8 cellular contexts compared by ENCODE assay signal in the genomic region with DNA sequence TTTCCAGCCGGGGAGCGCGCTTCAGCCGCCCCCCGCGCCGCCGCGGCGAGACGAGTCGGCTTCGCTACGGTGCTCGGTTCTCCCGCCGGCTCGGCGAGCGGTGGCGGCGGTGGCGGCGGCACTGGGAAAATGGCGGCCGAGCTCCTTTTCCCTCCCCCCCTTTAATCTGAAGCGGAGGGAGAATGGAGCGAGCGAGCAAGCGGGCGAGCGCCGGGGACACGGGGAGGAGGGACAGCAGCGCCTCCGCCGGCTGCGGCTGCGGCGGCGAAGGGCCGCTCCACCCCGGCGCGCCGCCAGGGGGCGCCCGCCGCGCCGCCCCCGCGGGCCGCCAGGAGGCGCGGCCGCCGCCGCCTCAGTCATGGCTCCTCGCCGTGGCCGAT. TPM values are rescaled to one million over a fixed set of nuclear protein-coding genes. Genes with fewer than 3 reads are reported as not detected.
A peak's percentile ranks its signal among the peaks of the same experiment; 100 is the strongest.
DNase-seq lines count a peak whose midpoint lies in the region; ATAC-seq, FAIRE-seq and TF ChIP-seq lines count a peak whose summit lies in the region.

TSS of gene KANSL1 (minus strand) at position 184 of the 380 bp plus-strand sequence. CDS start 21,286 bp downstream, outside the sequence.

- peak; percentile 41 to 51 for TF ChIP-seq CTCF in right atrium auricular region (IDR thresholded peaks at IDR 0.05)
- TF ChIP-seq CTCF in vagina (IDR thresholded peaks at IDR 0.05): peak in 1 of 3 experiments; percentile 23

- no peak for FAIRE-seq in GM12891 (lab: Jason Lieb, UNC)

- H3K27ac ChIP-seq in right atrium auricular region (peak within 1 kb of the TSS; percentile 100), vagina (peak within 1 kb of the TSS; percentile 100)

- H3K27me3 ChIP-seq in right atrium auricular region (no peaks in the 10 kb centered on the region), vagina (no peaks in the 10 kb centered on the region)

- H3K4me1 ChIP-seq in right atrium auricular region: peaks cover 0 to 38% of the 10 kb centered on the region in 2 donors
- H3K4me1 ChIP-seq in vagina: peaks cover 49% of the 10 kb centered on the region

- H3K36me3 ChIP-seq in right atrium auricular region (no peaks in the 10 kb centered on the region), vagina (no peaks in the 10 kb centered on the region)

- TF ChIP-seq POLR2A in GM12891 (IDR thresholded peaks at IDR 0.05; ENCODE audit: low read depth, low read length): 0 out of 2 replicates have a peak, but pooled peaks have one; percentile 48
- TF ChIP-seq POLR2A in vagina (IDR thresholded peaks at IDR 0.05): no peak

- H3K9me3 ChIP-seq in right atrium auricular region (no peaks in the 10 kb centered on the region), vagina (no peaks in the 10 kb centered on the region)

- DNase-seq in GM12891 (ENCODE audit: insufficient read length, low spot score) (peak; percentile 94), NCI-H1436 (lab: John Stamatoyannopoulos, UW) (peak; percentile 97), anterior cingulate cortex (lab: John Stamatoyannopoulos, UW) (peak in 57 of 58 donors; percentile 52 to 95 (median 85)), right atrium auricular region (ENCODE audit: low spot score) (peak; percentile 76), putamen (ENCODE audit: low spot score) (peak; percentile 96), vagina (ENCODE audit: extremely low spot score in 2 of 2) (no peak)

- intact Hi-C loops in T-helper 1 cell treated with Interleukin-12 subunit alpha and Interleukin-12 subunit beta and Interleukin-4 antibody, amounts not matched to agents 30 ng/mL and 1 ng/mL, for 36 hours (cut with micrococcal nuclease): loop anchor here (5.0 kb wide), 2 partner anchors 34 to 1046 kb away; partner anchors contain the start of gene HEXIM1
- intact Hi-C loops in vagina (cut with DNase I): loop anchor here (5.0 kb wide), 1 partner anchor 146 kb away; no protein-coding TSS in a partner anchor

- ATAC-seq in HG02763 (IDR thresholded peaks at IDR 0.05; ENCODE audit: unreplicated experiment): peak; percentile 63

- H3K4me3 ChIP-seq in right atrium auricular region (peak within 1 kb of the TSS; percentile 98 to 99), vagina (peak within 1 kb of the TSS; percentile 72 to 98)

TF ChIP-seq in GM12891, 5 proteins besides CTCF, POLR2A, EP300 and RAD21:
- no peak for TF ChIP-seq POLR2AphosphoS5 (IDR thresholded peaks at IDR 0.05; ENCODE audit: low read depth, low read length)
- no peak for TF ChIP-seq PAX5 (IDR thresholded peaks at IDR 0.05; ENCODE audit: insufficient read depth, low read length, severe bottlenecking)
- peak; percentile 51; the same call in 1 of the 2 replicates for TF ChIP-seq POU2F2 (IDR thresholded peaks at IDR 0.05; ENCODE audit: low read depth, low read length)

RNA-seq across cellular contexts. Expression of gene KANSL1, which starts in this region (rescaled TPM):
- polyA plus RNA-seq in GM12891 (2012; ENCODE audit: low read depth, missing spikeins): 16.8 TPM
- total RNA-seq in T-helper 1 cell treated with Interleukin-12 subunit alpha and Interleukin-12 subunit beta and Interleukin-4 antibody, amounts not matched to agents 30 ng/mL and 1 ng/mL, for 36 hours: 122 and 124 TPM in 2 replicates
- total RNA-seq in right atrium auricular region (10 to 100 TPM; 26.6 to 29.2 TPM), vagina (122 TPM)

Comparison
In these comparisons a context has a peak if more than half of its experiments do, and no peak if none do; other contexts are left out.
1. DNase-seq: peak in GM12891 (single experiment), NCI-H1436 (single experiment), anterior cingulate cortex (57 of 58), right atrium auricular region (single experiment) and putamen (single experiment); none in vagina (0 of 2).